8 cellular contexts compared by ENCODE assay signal in the genomic region with DNA sequence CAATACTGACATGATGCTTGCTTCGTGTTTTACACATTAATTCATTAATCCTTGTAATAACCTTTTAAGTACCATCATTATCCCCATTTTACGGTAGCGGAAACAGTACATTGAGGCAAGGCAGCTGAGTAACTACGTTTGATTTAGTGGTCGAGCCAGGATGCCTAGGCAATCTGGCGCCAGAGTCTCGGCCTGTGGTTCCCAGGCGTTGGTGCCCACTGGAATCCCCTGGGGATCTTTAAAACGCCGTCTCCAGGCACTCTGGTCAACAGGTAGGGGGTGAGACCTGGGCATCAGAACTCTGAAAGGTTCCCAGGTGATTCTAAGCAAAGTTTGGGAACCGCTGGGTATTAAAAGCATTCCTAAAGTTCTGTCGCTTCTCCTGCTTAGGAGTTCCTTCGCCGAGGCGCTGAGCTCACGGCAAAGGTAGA. TPM values are rescaled to one million over a fixed set of nuclear protein-coding genes. Genes with fewer than 3 reads are reported as not detected.
DNase-seq lines count a peak whose midpoint lies in the region; ATAC-seq, FAIRE-seq and TF ChIP-seq lines count a peak whose summit lies in the region.

No MANE protein-coding gene starts in this region.

- H4K20me1 ChIP-seq in HepG2 (ENCODE audit: insufficient read depth, low read length), result no peaks in the 10 kb centered on the region

- H3K9me3 ChIP-seq in HepG2 (ENCODE audit: low read length), result no peaks in the 10 kb centered on the region
- no peaks in the 10 kb centered on the region for H3K9me3 ChIP-seq in tibial nerve

- CTCF ChIA-PET in HepG2 (lab: Yijun Ruan, JAX; ENCODE audit: low intra/inter-chr PET ratio, low total read pairs), result no interaction called here

- intact Hi-C loops in HepG2 (cut with micrococcal nuclease; ENCODE audit: unreplicated experiment), result no loop called here

- no peak for ATAC-seq in activated naive CD8-positive, alpha-beta T cell treated with anti-CD3 and anti-CD28 coated beads, Interleukin-2, amount 50 U/mL, for 24 hours
- ATAC-seq in HepG2, result peak; percentile 26

- FAIRE-seq in HepG2 (lab: Jason Lieb, UNC), result no peak

- POLR2A ChIA-PET in HepG2 (lab: Yijun Ruan, JAX), result no interaction called here

- TF ChIP-seq RAD21 in HepG2 (CRISPR knock-in tag; IDR thresholded peaks at IDR 0.05), result no peak

- peak overlapping the region; percentile 82 for H3K4me3 ChIP-seq in H7 (ENCODE audit: insufficient read depth, low read depth, low read length)
- peak overlapping the region; percentile 63 to 87 (median 83) for H3K4me3 ChIP-seq in HepG2 (replicated peaks in 1 of 3; ENCODE audit: insufficient read depth in 1 of 3, low read depth in 2 of 3, low read length in 3 of 3)
- H3K4me3 ChIP-seq in tibial nerve, result peak overlapping the region; percentile 75 to 99 (median 92)

- TF ChIP-seq CTCF in 22Rv1 (IDR thresholded peaks at IDR 0.05), result no peak
- TF ChIP-seq CTCF in HepG2 (CRISPR knock-in tag; IDR thresholded peaks at IDR 0.05), result no peak
- TF ChIP-seq CTCF in tibial nerve (IDR thresholded peaks at IDR 0.05), result no peak

- peaks cover 12% of the 10 kb centered on the region for H3K27me3 ChIP-seq in H7 (ENCODE audit: control insufficient read depth, insufficient read depth, low read length)
- peaks cover 0 to 7% of the 10 kb centered on the region in 2 experiments; a peak in 3 of 5 replicates for H3K27me3 ChIP-seq in HepG2 (ENCODE audit: control insufficient read depth in 1 of 2, insufficient read depth in 2 of 2, low read length in 2 of 2)
- H3K27me3 ChIP-seq in tibial nerve, result no peaks in the 10 kb centered on the region

- TF ChIP-seq POLR2A in HepG2 (IDR thresholded peaks at IDR 0.05; ENCODE audit: insufficient read depth in 1 of 2, low read depth in 2 of 2, low read length in 2 of 2) (no peak; a peak in 1 of 4 replicates), tibial nerve (IDR thresholded peaks at IDR 0.05) (no peak)

- peak overlapping the region; percentile 61 for H3K27ac Mint-ChIP-seq in activated naive CD8-positive, alpha-beta T cell treated with anti-CD3 and anti-CD28 coated beads, Interleukin-2, amount 50 U/mL, for 24 hours

- H3K36me3 Mint-ChIP-seq in activated naive CD8-positive, alpha-beta T cell treated with anti-CD3 and anti-CD28 coated beads, Interleukin-2, amount 50 U/mL, for 24 hours (ENCODE audit: low read depth), result peaks cover 10% of the 10 kb centered on the region

- H3K36me3 ChIP-seq in H7 (replicated peaks; ENCODE audit: control insufficient read depth, insufficient read depth, low read length), result no peaks in the 10 kb centered on the region
- H3K36me3 ChIP-seq in HepG2 (replicated peaks in 1 of 2; ENCODE audit: control insufficient read depth in 1 of 2, insufficient read depth in 2 of 2, low read length in 2 of 2), result 0 out of 5 replicates have a peak, but pooled peaks cover 0 to 5% of the 10 kb centered on the region in 2 experiments
- no peaks in the 10 kb centered on the region for H3K36me3 ChIP-seq in tibial nerve

- H3K9me3 Mint-ChIP-seq in activated naive CD8-positive, alpha-beta T cell treated with anti-CD3 and anti-CD28 coated beads, Interleukin-2, amount 50 U/mL, for 24 hours, result no peaks in the 10 kb centered on the region

- in situ Hi-C loops in HepG2 (cut with HindIII; ENCODE audit: extremely low pct_ligation_motif_present, low pct_unique_long_range_greater_than_20kb), result no loop called here

- peaks cover 18% of the 10 kb centered on the region for H3K4me1 ChIP-seq in HepG2 (ENCODE audit: insufficient read depth, low read length)
- peaks cover 0 to 21% (median 6%) of the 10 kb centered on the region in 4 donors for H3K4me1 ChIP-seq in tibial nerve

- H2AFZ ChIP-seq in HepG2 (ENCODE audit: low read length), result peak overlapping the region; percentile 28

- peak overlapping the region; percentile 71 for H3K9ac ChIP-seq in HepG2 (ENCODE audit: insufficient read depth, low read depth, low read length)

- no peak for DNase-seq in H7
- DNase-seq in activated naive CD8-positive, alpha-beta T cell treated with anti-CD3 and anti-CD28 coated beads, Interleukin-2, amount 50 U/mL, for 24 hours, result no peak
- DNase-seq in HepG2 (ENCODE audit: low spot score), result no peak
- no peak for DNase-seq in tibial nerve (ENCODE audit: low spot score in 2 of 2)
- DNase-seq in stimulated activated CD4-positive, alpha-beta T cell treated with anti-CD3 and anti-CD28 coated beads, Interleukin-2, amount 100 ng/mL, for 48 hours, result no peak
- DNase-seq in EL, result no peak
- no peak for DNase-seq in activated CD4-positive, alpha-beta T cell treated with anti-CD3 and anti-CD28 coated beads for 1 hour

- 36% methylated on average over 14 of the region's 16 CpGs for WGBS in HepG2 (ENCODE audit: low lambda C conversion rate)
- WGBS in tibial nerve, 2 donors, result 30 to 37% methylated on average over 14 to 16 of the region's 16 CpGs

- H3K79me2 ChIP-seq in HepG2 (ENCODE audit: insufficient read depth, low read length), result no peaks in the 10 kb centered on the region

- peak overlapping the region; percentile 74 for H3K4me2 ChIP-seq in HepG2 (ENCODE audit: low read depth, low read length)

- BruUV-seq in HepG2 (replicated peaks; lab: Mats Ljungman, UMichigan), result no TSS peak

- peaks cover 10% of the 10 kb centered on the region for H3K27me3 Mint-ChIP-seq in activated naive CD8-positive, alpha-beta T cell treated with anti-CD3 and anti-CD28 coated beads, Interleukin-2, amount 50 U/mL, for 24 hours

- TF ChIP-seq EP300 in HepG2 (IDR thresholded peaks at IDR 0.05; ENCODE audit: low read depth in 2 of 2, low read length in 2 of 2) (no peak), HepG2 (CRISPR knock-in tag; IDR thresholded peaks at IDR 0.05; ENCODE audit: borderline replicate concordance) (no peak), tibial nerve (IDR thresholded peaks at IDR 0.05) (no peak)

- H3K4me1 Mint-ChIP-seq in activated naive CD8-positive, alpha-beta T cell treated with anti-CD3 and anti-CD28 coated beads, Interleukin-2, amount 50 U/mL, for 24 hours, result peaks cover 50% of the 10 kb centered on the region

- H3K27ac ChIP-seq in 22Rv1 (peak overlapping the region; percentile 74), HepG2 (ENCODE audit: extremely low read length, insufficient read depth, low read length) (peak overlapping the region; percentile 39), tibial nerve (peak overlapping the region; percentile 69 to 92 (median 84))

- peak overlapping the region; percentile 82 for H3K4me3 Mint-ChIP-seq in activated naive CD8-positive, alpha-beta T cell treated with anti-CD3 and anti-CD28 coated beads, Interleukin-2, amount 50 U/mL, for 24 hours

TF ChIP-seq in HepG2, 621 proteins besides CTCF, POLR2A, EP300 and RAD21 (continues in another document):
- TF ChIP-seq THAP7 (CRISPR knock-in tag; IDR thresholded peaks at IDR 0.05), result 0 out of 2 replicates have a peak, but pooled peaks have one; percentile 20
- 0 out of 2 replicates have a peak, but pooled peaks have one; percentile 6 for TF ChIP-seq ZNF816 (CRISPR knock-in tag; IDR thresholded peaks at IDR 0.05; ENCODE audit: borderline replicate concordance)

RNA-seq across cellular contexts. Expression of gene DTNBP1, which starts 1.0 kb away (rescaled TPM):
- total RNA-seq in H7 (2014; rRNA removed; shearing (Covaris generic)), result 3.7 and 4.2 TPM in 2 replicates
- total RNA-seq in HepG2 (2016; rRNA removed; fragmentation: Illumina TruSeq; extraction: Trizol) (6.6 and 12.7 TPM in 2 replicates), tibial nerve (10 to 100 TPM; 14.7 to 36.6 (median 16.1) TPM)
- 4.0 and 6.3 TPM in 2 replicates for total RNA-seq in HepG2 (2016; cell fraction: cytosol; rRNA removed; fragmentation: Illumina TruSeq; extraction: Trizol; ENCODE audit: low read depth)
- total RNA-seq in HepG2 (2016; cell fraction: insoluble cytoplasmic fraction; rRNA removed; fragmentation: Illumina TruSeq; extraction: Trizol), result 7.4 and 13.1 TPM in 2 replicates
- total RNA-seq in HepG2 (2016; cell fraction: membrane; rRNA removed; fragmentation: Illumina TruSeq; extraction: Trizol), result 7.6 and 10.7 TPM in 2 replicates
- 9.5 and 10.2 TPM in 2 replicates for total RNA-seq in HepG2 (2016; cell fraction: nucleus; rRNA removed; fragmentation: Illumina TruSeq; extraction: Trizol)
- 19.1 and 23.6 TPM in 2 replicates for polyA plus RNA-seq in HepG2 (2011; rRNA removed)
- 14.8 and 15.9 TPM in 2 replicates for polyA plus RNA-seq in HepG2 (2011; cell fraction: cytosol; rRNA removed)
- 10.7 and 11.1 TPM in 2 replicates for polyA plus RNA-seq in HepG2 (2011; cell fraction: nucleus; rRNA removed)
- polyA plus RNA-seq in HepG2 (2012), result 7.9 and 12.4 TPM in 2 replicates
- 6.9 and 8.6 TPM in 2 replicates for polyA plus RNA-seq in HepG2 (2016; cell fraction: cytosol; fragmentation: Illumina TruSeq; extraction: Trizol; ENCODE audit: low read depth)
- polyA plus RNA-seq in HepG2 (2016; cell fraction: insoluble cytoplasmic fraction; fragmentation: Illumina TruSeq; extraction: Trizol; ENCODE audit: low read depth), result 21.9 and 26.4 TPM in 2 replicates
- polyA plus RNA-seq in HepG2 (2016; cell fraction: membrane; fragmentation: Illumina TruSeq; extraction: Trizol; ENCODE audit: low read depth), result 12.4 and 13.5 TPM in 2 replicates
- 13.9 and 16.8 TPM in 2 replicates for polyA plus RNA-seq in HepG2 (2016; cell fraction: nucleus; fragmentation: Illumina TruSeq; extraction: Trizol; ENCODE audit: insufficient read depth, low read depth)
- polyA minus RNA-seq in HepG2 (2011; rRNA and poly(A)+ RNA removed; ENCODE audit: low replicate concordance), result 13.1 and 15.6 TPM in 2 replicates
- 7.1 and 7.2 TPM in 2 replicates for polyA minus RNA-seq in HepG2 (2011; cell fraction: cytosol; rRNA and poly(A)+ RNA removed)
- 7.9 and 9.2 TPM in 2 replicates for polyA minus RNA-seq in HepG2 (2011; cell fraction: nucleus; rRNA and poly(A)+ RNA removed)
